Comparison of ENCODE assay signal across 1 cellular context in the genomic region with DNA sequence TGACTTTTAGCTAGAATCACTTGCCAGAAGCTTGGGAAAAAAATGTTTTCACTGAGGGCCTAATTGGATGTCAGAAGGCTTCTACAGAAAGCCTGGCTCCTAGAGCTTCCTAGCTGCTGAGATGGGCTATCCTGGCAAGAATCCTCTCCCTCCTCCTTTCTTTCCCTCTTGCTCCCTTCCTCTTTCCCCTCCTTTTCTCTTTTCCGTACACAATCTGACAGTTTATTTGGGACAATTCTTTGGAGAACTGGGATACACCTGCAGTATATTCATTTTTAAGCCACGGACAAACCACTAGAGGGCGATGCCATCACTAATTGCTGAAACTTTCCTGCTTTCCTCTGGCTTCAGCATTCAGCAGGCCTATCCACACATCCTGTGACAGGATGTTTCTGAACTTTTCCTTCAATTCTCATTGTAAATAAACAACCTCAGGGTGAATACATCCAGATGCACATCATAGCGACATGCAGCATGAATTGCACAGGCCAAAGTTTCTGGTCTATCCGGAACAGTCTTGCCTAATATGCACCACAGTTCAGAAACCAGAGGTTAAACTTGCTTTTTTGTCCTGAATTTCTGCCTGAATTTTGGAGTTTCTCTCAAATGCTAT.
TF ChIP-seq lines count a peak whose summit lies in the region.

No MANE protein-coding gene starts in this region.

TF ChIP-seq in HepG2, 621 proteins besides CTCF, POLR2A, EP300 and RAD21 (continued from another document and continues in another):
- TF ChIP-seq, protein P1, sequence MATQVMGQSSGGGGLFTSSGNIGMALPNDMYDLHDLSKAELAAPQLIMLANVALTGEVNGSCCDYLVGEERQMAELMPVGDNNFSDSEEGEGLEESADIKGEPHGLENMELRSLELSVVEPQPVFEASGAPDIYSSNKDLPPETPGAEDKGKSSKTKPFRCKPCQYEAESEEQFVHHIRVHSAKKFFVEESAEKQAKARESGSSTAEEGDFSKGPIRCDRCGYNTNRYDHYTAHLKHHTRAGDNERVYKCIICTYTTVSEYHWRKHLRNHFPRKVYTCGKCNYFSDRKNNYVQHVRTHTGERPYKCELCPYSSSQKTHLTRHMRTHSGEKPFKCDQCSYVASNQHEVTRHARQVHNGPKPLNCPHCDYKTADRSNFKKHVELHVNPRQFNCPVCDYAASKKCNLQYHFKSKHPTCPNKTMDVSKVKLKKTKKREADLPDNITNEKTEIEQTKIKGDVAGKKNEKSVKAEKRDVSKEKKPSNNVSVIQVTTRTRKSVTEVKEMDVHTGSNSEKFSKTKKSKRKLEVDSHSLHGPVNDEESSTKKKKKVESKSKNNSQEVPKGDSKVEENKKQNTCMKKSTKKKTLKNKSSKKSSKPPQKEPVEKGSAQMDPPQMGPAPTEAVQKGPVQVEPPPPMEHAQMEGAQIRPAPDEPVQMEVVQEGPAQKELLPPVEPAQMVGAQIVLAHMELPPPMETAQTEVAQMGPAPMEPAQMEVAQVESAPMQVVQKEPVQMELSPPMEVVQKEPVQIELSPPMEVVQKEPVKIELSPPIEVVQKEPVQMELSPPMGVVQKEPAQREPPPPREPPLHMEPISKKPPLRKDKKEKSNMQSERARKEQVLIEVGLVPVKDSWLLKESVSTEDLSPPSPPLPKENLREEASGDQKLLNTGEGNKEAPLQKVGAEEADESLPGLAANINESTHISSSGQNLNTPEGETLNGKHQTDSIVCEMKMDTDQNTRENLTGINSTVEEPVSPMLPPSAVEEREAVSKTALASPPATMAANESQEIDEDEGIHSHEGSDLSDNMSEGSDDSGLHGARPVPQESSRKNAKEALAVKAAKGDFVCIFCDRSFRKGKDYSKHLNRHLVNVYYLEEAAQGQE (IDR thresholded peaks at IDR 0.05; ENCODE audit: borderline replicate concordance in 1 of 2, low read depth in 1 of 2, low read length in 2 of 2) = peak in 1 of 2 experiments; percentile 18; a peak in 1 of 4 replicates
- TF ChIP-seq DNMT1 (CRISPR knock-in tag; IDR thresholded peaks at IDR 0.05) = no peak
- TF ChIP-seq, protein P2, sequence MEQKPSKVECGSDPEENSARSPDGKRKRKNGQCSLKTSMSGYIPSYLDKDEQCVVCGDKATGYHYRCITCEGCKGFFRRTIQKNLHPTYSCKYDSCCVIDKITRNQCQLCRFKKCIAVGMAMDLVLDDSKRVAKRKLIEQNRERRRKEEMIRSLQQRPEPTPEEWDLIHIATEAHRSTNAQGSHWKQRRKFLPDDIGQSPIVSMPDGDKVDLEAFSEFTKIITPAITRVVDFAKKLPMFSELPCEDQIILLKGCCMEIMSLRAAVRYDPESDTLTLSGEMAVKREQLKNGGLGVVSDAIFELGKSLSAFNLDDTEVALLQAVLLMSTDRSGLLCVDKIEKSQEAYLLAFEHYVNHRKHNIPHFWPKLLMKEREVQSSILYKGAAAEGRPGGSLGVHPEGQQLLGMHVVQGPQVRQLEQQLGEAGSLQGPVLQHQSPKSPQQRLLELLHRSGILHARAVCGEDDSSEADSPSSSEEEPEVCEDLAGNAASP (CRISPR knock-in tag; IDR thresholded peaks at IDR 0.05; ENCODE audit: borderline replicate concordance) = peak; percentile 48; the same call in 1 of the 2 replicates
- TF ChIP-seq NFYC (CRISPR knock-in tag; IDR thresholded peaks at IDR 0.05) = no peak
- no peak for TF ChIP-seq KMT2A (CRISPR knock-in tag; IDR thresholded peaks at IDR 0.05)
- TF ChIP-seq, protein P3, sequence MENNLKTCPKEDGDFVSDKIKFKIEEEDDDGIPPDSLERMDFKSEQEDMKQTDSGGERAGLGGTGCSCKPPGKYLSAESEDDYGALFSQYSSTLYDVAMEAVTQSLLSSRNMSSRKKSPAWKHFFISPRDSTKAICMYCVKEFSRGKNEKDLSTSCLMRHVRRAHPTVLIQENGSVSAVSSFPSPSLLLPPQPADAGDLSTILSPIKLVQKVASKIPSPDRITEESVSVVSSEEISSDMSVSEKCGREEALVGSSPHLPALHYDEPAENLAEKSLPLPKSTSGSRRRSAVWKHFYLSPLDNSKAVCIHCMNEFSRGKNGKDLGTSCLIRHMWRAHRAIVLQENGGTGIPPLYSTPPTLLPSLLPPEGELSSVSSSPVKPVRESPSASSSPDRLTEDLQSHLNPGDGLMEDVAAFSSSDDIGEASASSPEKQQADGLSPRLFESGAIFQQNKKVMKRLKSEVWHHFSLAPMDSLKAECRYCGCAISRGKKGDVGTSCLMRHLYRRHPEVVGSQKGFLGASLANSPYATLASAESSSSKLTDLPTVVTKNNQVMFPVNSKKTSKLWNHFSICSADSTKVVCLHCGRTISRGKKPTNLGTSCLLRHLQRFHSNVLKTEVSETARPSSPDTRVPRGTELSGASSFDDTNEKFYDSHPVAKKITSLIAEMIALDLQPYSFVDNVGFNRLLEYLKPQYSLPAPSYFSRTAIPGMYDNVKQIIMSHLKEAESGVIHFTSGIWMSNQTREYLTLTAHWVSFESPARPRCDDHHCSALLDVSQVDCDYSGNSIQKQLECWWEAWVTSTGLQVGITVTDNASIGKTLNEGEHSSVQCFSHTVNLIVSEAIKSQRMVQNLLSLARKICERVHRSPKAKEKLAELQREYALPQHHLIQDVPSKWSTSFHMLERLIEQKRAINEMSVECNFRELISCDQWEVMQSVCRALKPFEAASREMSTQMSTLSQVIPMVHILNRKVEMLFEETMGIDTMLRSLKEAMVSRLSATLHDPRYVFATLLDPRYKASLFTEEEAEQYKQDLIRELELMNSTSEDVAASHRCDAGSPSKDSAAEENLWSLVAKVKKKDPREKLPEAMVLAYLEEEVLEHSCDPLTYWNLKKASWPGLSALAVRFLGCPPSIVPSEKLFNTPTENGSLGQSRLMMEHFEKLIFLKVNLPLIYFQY (CRISPR knock-in tag; IDR thresholded peaks at IDR 0.05; ENCODE audit: borderline replicate concordance) = no peak
- 0 out of 2 replicates have a peak, but pooled peaks have one; percentile 4 for TF ChIP-seq ZFP36L2 (CRISPR knock-in tag; IDR thresholded peaks at IDR 0.05)
- peak; percentile 46; the same call in 1 of the 2 replicates for TF ChIP-seq KAT8 (CRISPR knock-in tag; IDR thresholded peaks at IDR 0.05)
- TF ChIP-seq MAZ (IDR thresholded peaks at IDR 0.05; ENCODE audit: borderline replicate concordance, low read depth, low read length) = no peak
- TF ChIP-seq MAZ (CRISPR knock-in tag; IDR thresholded peaks at IDR 0.05; ENCODE audit: low read depth) = 0 out of 2 replicates have a peak, but pooled peaks have one; percentile 19
- TF ChIP-seq, protein P4, sequence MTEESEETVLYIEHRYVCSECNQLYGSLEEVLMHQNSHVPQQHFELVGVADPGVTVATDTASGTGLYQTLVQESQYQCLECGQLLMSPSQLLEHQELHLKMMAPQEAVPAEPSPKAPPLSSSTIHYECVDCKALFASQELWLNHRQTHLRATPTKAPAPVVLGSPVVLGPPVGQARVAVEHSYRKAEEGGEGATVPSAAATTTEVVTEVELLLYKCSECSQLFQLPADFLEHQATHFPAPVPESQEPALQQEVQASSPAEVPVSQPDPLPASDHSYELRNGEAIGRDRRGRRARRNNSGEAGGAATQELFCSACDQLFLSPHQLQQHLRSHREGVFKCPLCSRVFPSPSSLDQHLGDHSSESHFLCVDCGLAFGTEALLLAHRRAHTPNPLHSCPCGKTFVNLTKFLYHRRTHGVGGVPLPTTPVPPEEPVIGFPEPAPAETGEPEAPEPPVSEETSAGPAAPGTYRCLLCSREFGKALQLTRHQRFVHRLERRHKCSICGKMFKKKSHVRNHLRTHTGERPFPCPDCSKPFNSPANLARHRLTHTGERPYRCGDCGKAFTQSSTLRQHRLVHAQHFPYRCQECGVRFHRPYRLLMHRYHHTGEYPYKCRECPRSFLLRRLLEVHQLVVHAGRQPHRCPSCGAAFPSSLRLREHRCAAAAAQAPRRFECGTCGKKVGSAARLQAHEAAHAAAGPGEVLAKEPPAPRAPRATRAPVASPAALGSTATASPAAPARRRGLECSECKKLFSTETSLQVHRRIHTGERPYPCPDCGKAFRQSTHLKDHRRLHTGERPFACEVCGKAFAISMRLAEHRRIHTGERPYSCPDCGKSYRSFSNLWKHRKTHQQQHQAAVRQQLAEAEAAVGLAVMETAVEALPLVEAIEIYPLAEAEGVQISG (CRISPR knock-in tag; IDR thresholded peaks at IDR 0.05) = no peak
- no peak for TF ChIP-seq NFE2L2 (IDR thresholded peaks at IDR 0.05; ENCODE audit: low read length)
- TF ChIP-seq, protein P5, sequence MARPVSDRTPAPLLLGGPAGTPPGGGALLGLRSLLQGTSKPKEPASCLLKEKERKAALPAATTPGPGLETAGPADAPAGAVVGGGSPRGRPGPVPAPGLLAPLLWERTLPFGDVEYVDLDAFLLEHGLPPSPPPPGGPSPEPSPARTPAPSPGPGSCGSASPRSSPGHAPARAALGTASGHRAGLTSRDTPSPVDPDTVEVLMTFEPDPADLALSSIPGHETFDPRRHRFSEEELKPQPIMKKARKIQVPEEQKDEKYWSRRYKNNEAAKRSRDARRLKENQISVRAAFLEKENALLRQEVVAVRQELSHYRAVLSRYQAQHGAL (CRISPR knock-in tag; IDR thresholded peaks at IDR 0.05; ENCODE audit: not compliant biosample characterization) = no peak
- 0 out of 2 replicates have a peak, but pooled peaks have one; percentile 25 for TF ChIP-seq SMYD3 (CRISPR knock-in tag; IDR thresholded peaks at IDR 0.05)
- TF ChIP-seq, protein P6, sequence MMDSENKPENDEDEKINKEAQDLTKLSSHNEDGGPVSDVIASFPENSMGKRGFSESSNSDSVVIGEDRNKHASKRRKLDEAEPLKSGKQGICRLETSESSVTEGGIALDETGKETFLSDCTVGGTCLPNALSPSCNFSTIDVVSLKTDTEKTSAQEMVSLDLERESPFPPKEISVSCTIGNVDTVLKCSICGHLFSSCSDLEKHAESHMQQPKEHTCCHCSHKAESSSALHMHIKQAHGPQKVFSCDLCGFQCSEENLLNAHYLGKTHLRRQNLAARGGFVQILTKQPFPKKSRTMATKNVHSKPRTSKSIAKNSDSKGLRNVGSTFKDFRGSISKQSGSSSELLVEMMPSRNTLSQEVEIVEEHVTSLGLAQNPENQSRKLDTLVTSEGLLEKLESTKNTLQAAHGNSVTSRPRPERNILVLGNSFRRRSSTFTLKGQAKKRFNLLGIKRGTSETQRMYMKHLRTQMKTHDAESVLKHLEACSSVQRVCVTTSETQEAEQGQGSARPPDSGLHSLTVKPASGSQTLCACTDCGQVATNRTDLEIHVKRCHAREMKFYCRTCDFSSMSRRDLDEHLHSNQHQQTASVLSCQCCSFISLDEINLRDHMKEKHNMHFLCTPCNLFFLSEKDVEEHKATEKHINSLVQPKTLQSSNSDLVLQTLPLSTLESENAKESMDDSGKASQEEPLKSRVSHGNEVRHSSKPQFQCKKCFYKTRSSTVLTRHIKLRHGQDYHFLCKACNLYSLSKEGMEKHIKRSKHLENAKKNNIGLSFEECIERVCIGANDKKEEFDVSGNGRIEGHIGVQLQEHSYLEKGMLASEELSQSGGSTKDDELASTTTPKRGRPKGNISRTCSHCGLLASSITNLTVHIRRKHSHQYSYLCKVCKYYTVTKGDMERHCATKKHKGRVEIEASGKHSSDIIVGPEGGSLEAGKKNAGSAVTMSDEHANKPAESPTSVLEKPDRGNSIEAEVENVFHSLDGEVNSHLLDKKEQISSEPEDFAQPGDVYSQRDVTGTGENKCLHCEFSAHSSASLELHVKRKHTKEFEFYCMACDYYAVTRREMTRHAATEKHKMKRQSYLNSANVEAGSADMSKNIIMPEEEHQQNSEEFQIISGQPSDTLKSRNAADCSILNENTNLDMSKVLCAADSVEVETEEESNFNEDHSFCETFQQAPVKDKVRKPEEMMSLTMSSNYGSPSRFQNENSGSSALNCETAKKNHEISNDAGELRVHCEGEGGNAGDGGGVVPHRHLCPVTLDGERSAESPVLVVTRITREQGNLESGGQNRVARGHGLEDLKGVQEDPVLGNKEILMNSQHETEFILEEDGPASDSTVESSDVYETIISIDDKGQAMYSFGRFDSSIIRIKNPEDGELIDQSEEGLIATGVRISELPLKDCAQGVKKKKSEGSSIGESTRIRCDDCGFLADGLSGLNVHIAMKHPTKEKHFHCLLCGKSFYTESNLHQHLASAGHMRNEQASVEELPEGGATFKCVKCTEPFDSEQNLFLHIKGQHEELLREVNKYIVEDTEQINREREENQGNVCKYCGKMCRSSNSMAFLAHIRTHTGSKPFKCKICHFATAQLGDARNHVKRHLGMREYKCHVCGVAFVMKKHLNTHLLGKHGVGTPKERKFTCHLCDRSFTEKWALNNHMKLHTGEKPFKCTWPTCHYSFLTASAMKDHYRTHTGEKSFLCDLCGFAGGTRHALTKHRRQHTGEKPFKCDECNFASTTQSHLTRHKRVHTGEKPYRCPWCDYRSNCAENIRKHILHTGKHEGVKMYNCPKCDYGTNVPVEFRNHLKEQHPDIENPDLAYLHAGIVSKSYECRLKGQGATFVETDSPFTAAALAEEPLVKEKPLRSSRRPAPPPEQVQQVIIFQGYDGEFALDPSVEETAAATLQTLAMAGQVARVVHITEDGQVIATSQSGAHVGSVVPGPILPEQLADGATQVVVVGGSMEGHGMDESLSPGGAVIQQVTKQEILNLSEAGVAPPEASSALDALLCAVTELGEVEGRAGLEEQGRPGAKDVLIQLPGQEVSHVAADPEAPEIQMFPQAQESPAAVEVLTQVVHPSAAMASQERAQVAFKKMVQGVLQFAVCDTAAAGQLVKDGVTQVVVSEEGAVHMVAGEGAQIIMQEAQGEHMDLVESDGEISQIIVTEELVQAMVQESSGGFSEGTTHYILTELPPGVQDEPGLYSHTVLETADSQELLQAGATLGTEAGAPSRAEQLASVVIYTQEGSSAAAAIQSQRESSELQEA (CRISPR knock-in tag; IDR thresholded peaks at IDR 0.05; ENCODE audit: not compliant biosample characterization) = no peak
- TF ChIP-seq SMAD9 (CRISPR knock-in tag; IDR thresholded peaks at IDR 0.05) = no peak
- peak; percentile 88 for TF ChIP-seq ZNF816 (CRISPR knock-in tag; IDR thresholded peaks at IDR 0.05; ENCODE audit: borderline replicate concordance)
- TF ChIP-seq, protein P7, sequence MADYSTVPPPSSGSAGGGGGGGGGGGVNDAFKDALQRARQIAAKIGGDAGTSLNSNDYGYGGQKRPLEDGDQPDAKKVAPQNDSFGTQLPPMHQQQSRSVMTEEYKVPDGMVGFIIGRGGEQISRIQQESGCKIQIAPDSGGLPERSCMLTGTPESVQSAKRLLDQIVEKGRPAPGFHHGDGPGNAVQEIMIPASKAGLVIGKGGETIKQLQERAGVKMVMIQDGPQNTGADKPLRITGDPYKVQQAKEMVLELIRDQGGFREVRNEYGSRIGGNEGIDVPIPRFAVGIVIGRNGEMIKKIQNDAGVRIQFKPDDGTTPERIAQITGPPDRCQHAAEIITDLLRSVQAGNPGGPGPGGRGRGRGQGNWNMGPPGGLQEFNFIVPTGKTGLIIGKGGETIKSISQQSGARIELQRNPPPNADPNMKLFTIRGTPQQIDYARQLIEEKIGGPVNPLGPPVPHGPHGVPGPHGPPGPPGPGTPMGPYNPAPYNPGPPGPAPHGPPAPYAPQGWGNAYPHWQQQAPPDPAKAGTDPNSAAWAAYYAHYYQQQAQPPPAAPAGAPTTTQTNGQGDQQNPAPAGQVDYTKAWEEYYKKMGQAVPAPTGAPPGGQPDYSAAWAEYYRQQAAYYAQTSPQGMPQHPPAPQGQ (CRISPR knock-in tag; IDR thresholded peaks at IDR 0.05; ENCODE audit: borderline replicate concordance) = no peak; the same call in 1 of the 2 replicates
- peak; percentile 75; the same call in 1 of the 2 replicates for TF ChIP-seq MEIS2 (CRISPR knock-in tag; IDR thresholded peaks at IDR 0.05)
- no peak for TF ChIP-seq XRCC5 (optimal IDR thresholded peaks at IDR 0.05; ENCODE audit: low read length)
- peak; percentile 86 for TF ChIP-seq SOX5 (CRISPR knock-in tag; IDR thresholded peaks at IDR 0.05; ENCODE audit: borderline replicate concordance)
- no peak for TF ChIP-seq NFRKB (IDR thresholded peaks at IDR 0.05)
